Comparison of ENCODE assay signal across 23 cellular contexts in the genomic region with DNA sequence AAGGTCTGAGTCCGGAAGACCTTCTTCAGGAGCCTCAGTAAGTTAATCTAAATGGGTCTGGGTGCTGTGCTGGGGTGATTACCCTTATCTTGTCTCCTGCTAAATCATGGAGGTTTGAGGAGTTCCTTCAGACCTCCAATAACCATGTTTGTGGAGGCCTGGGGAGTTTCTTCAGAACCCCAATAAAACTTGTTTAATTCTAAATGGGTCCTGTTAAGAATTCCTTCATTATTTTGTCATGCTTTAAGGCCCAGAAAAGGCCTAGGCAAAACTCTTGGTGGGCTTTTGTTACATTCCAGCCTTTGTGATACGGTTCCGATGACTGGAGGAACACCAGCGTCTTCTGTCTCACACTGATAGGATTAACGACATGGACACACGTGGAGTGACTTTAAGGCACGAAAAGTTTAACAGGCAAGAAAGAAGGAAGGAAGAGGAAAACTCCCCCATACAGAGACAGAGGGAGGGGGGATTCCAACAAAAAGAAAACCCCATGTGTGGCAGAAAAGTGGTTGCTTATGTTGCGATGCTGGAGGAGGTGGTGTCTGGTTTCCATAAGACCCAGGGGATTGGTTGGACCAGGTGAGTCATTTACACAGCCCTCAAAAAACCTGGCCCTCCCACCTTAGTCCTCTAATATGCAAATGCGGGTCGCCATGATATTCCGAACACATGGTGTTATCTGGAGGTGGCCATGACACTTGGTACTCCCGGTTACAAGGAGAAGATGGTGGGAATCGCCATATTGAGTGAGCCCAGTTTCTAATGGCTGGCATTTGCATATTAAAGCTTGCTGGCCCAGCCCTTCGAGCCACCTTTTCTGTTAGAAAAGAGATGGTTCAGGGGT.
DNase-seq lines count a peak whose midpoint lies in the region; ATAC-seq and TF ChIP-seq lines count a peak whose summit lies in the region.
"Had no signal": no experiment of that assay in that cellular context is flagged by ENCODE, and none has a peak within 500 bp of the region (broad histone marks: within the 10 kb centered on the region; RNA-seq: fewer than 3 reads in every experiment).

No MANE protein-coding gene starts in this region.

- H3K4me3 Mint-ChIP-seq in progenitor cell of endocrine pancreas (ENCODE audit: low read depth) = no peak overlapping the region
- H3K4me3 Mint-ChIP-seq: T-helper 2 cell treated with Interferon-gamma antibody and Interleukin-4, amounts not matched to agents 5 μg/mL and 100 μg/mL, for 36 hours had no signal

- H3K36me3 ChIP-seq in NT2/D1 (ENCODE audit: insufficient read depth, insufficient read length, low read length) (no peaks in the 10 kb centered on the region), heart left ventricle (no peaks in the 10 kb centered on the region)
- H3K36me3 ChIP-seq: WERI-Rb-1 had no signal

- no peaks in the 10 kb centered on the region for H3K27me3 Mint-ChIP-seq in progenitor cell of endocrine pancreas

- H3K9me3 Mint-ChIP-seq in progenitor cell of endocrine pancreas (ENCODE audit: low read depth) = no peaks in the 10 kb centered on the region
- H3K9me3 Mint-ChIP-seq: activated T-helper 2 cell treated with anti-CD3 and anti-CD28 coated beads, Interferon-gamma antibody, Interleukin-2, Interleukin-4, amounts not matched to agents 10 μg/mL and 5 μg/mL and 100 μg/mL, durations not matched to agents 14 hours and 24 hours and 36 hours; T-helper 2 cell treated with Interferon-gamma antibody and Interleukin-4, amounts not matched to agents 5 μg/mL and 100 μg/mL, for 36 hours had no signal

- peaks cover 41% of the 10 kb centered on the region for H3K4me1 Mint-ChIP-seq in progenitor cell of endocrine pancreas (ENCODE audit: low read depth)

- H3K27ac ChIP-seq in heart left ventricle = no peak overlapping the region
- H3K27ac ChIP-seq: WERI-Rb-1 had no signal

- peak overlapping the region; percentile 80 for H3K27ac Mint-ChIP-seq in progenitor cell of endocrine pancreas
- H3K27ac Mint-ChIP-seq: activated T-helper 2 cell treated with anti-CD3 and anti-CD28 coated beads, Interferon-gamma antibody, Interleukin-2, Interleukin-4, amounts not matched to agents 10 μg/mL and 5 μg/mL and 100 μg/mL, durations not matched to agents 14 hours and 24 hours and 36 hours; T-helper 2 cell treated with Interferon-gamma antibody and Interleukin-4, amounts not matched to agents 5 μg/mL and 100 μg/mL, for 36 hours had no signal

- peak; percentile 19 to 32 for DNase-seq in NCI-H526 (lab: John Stamatoyannopoulos, UW)
- no peak for DNase-seq in NCI-H526 treated with DMSO at 0.1 percent for 48 hours (lab: John Stamatoyannopoulos, UW)
- peak; percentile 85 for DNase-seq in NT2/D1 (ENCODE audit: low read depth, low spot score)
- DNase-seq in iPS DF 4.7 (ENCODE audit: extremely low read depth, low spot score) = peak; percentile 97
- DNase-seq in progenitor cell of endocrine pancreas (ENCODE audit: low spot score, unreplicated experiment) = no peak
- no peak for DNase-seq in heart left ventricle
- DNase-seq in hepatic stellate cell (ENCODE audit: low spot score) = no peak
- DNase-seq: activated CD8-positive, alpha-beta memory T cell treated with anti-CD3 and anti-CD28 coated beads, Interleukin-2, amount 50 U/mL, for 4 hours; cerebellar nuclear complex; foreskin fibroblast; Kasumi-1; mammary epithelial cell; NCI-H1048; NCI-H1930; NCI-H446; NK-92 treated with Interleukin-12 subunit alpha and Interleukin-12 subunit beta, amount 100 ng/mL, for 24 hours; retina; stimulated activated CD4-positive, alpha-beta T cell treated with anti-CD3 and anti-CD28 coated beads, Interleukin-4, amount 100 ng/mL, for 24 hours; stimulated activated naive CD8-positive, alpha-beta T cell treated with anti-CD3 and anti-CD28 coated beads, Interleukin-15, Interleukin-2, amounts not matched to agents 100 U/mL and 50 U/mL, for 24 hours; WERI-Rb-1 had no signal

- no peak overlapping the region for H3K4me3 ChIP-seq in NT2/D1 (ENCODE audit: insufficient read length, low read depth)
- H3K4me3 ChIP-seq in heart left ventricle = no peak overlapping the region

- peaks cover 7% of the 10 kb centered on the region; the same call in 1 of the 2 replicates for H3K9me3 ChIP-seq in NT2/D1 (ENCODE audit: insufficient read depth, low read length)
- H3K9me3 ChIP-seq in heart left ventricle = no peaks in the 10 kb centered on the region

- intact Hi-C loops in heart left ventricle (cut with DNase I) = no loop called here

- no peaks in the 10 kb centered on the region for H3K36me3 Mint-ChIP-seq in progenitor cell of endocrine pancreas (ENCODE audit: insufficient read depth)

- no peak overlapping the region for H3K9ac ChIP-seq in NT2/D1 (ENCODE audit: insufficient read length, low read depth)

- ATAC-seq in heart left ventricle (no peak), HG03196 (IDR thresholded peaks at IDR 0.05; ENCODE audit: unreplicated experiment) (no peak)
- ATAC-seq: stimulated activated naive CD8-positive, alpha-beta T cell treated with anti-CD3 and anti-CD28 coated beads, Interleukin-15, Interleukin-2, amounts not matched to agents 100 U/mL and 50 U/mL, for 24 hours had no signal

- H3K27me3 ChIP-seq in NT2/D1 (ENCODE audit: insufficient read depth, insufficient read length) = no peaks in the 10 kb centered on the region
- no peaks in the 10 kb centered on the region for H3K27me3 ChIP-seq in heart left ventricle

- TF ChIP-seq POLR2A in heart left ventricle (IDR thresholded peaks at IDR 0.05) = no peak

- peaks cover 18% of the 10 kb centered on the region for H3K4me1 ChIP-seq in NT2/D1 (ENCODE audit: insufficient read depth, insufficient read length)
- H3K4me1 ChIP-seq in heart left ventricle = peaks cover 5 to 24% (median 18%) of the 10 kb centered on the region in 12 donors

- TF ChIP-seq CTCF in progenitor cell of endocrine pancreas (IDR thresholded peaks at IDR 0.05; ENCODE audit: unreplicated experiment) = no peak
- no peak for TF ChIP-seq CTCF in heart left ventricle (IDR thresholded peaks at IDR 0.05)

- WGBS in heart left ventricle, 4 donors = 84 to 88% (median 85%) methylated on average over 14 of the region's 14 CpGs

Comparison
In these comparisons a context has a peak if more than half of its experiments do, and no peak if none do; other contexts are left out.
1. DNase-seq: peak in NCI-H526 (2 of 2), NT2/D1 (single experiment) and iPS DF 4.7 (single experiment); none in NCI-H526 treated with DMSO at 0.1 percent for 48 hours (single experiment), progenitor cell of endocrine pancreas (single experiment), heart left ventricle (0 of 5) and hepatic stellate cell (single experiment).